ENCODE assay signal across 14 cellular contexts in genomic region chr1:26702680-26703038, GRCh38. TPM values are rescaled to one million over a fixed set of nuclear protein-coding genes. Genes with fewer than 3 reads are reported as not detected.
A peak's percentile ranks its signal among the peaks of the same experiment; 100 is the strongest.
DNase-seq lines count a peak whose midpoint lies in the region; ATAC-seq, FAIRE-seq and TF ChIP-seq lines count a peak whose summit lies in the region.
"Had no signal": no experiment of that assay in that cellular context is flagged by ENCODE, and none has a peak within 500 bp of the region (broad histone marks: within the 10 kb centered on the region; RNA-seq: fewer than 3 reads in every experiment).

No MANE protein-coding gene starts in this region.

- H3K27me3 ChIP-seq in SU-DHL-6 (ENCODE audit: low read length) (no peaks in the 10 kb centered on the region), hepatocyte (no peaks in the 10 kb centered on the region), thoracic aorta (replicated peaks; ENCODE audit: insufficient read depth) (no peaks in the 10 kb centered on the region), lower lobe of right lung (ENCODE audit: low read depth) (no peaks in the 10 kb centered on the region)
- H3K27me3 ChIP-seq: cardiac muscle cell had no signal

- TF ChIP-seq CTCF in SU-DHL-6 (IDR thresholded peaks at IDR 0.05; ENCODE audit: insufficient read depth, low read length, poor library complexity, severe bottlenecking) (no peak), hepatocyte (IDR thresholded peaks at IDR 0.05; ENCODE audit: poor library complexity) (no peak), thoracic aorta (IDR thresholded peaks at IDR 0.05) (no peak), lower lobe of right lung (IDR thresholded peaks at IDR 0.05) (no peak)

- peak; percentile 31 to 54 for DNase-seq in activated T-cell treated with anti-CD3 and anti-CD28 coated beads, Interleukin-2, amount 50 U/mL, for 72 hours
- DNase-seq in activated T-cell treated with anti-CD3 and anti-CD28 coated beads, Interleukin-2, amount 50 U/mL, for 1 hour, result no peak
- no peak for DNase-seq in hepatocyte (ENCODE audit: low spot score)
- no peak for DNase-seq in thoracic aorta (ENCODE audit: low spot score)
- DNase-seq in middle frontal gyrus (ENCODE audit: extremely low spot score, low spot score), result no peak
- DNase-seq in H54 (ENCODE audit: insufficient read length, low spot score), result no peak
- DNase-seq in lower lobe of right lung, result no peak
- DNase-seq: DMS79 treated with DMSO at 0.1 percent for 48 hours, NCI-H1436, NCI-H82, substantia nigra, T-cell had no signal

- no peaks in the 10 kb centered on the region for H3K27me3 Mint-ChIP-seq in activated T-cell treated with anti-CD3 and anti-CD28 coated beads, Interleukin-2, amount 50 U/mL, for 72 hours (ENCODE audit: low read depth)
- H3K27me3 Mint-ChIP-seq: T-cell had no signal

- FAIRE-seq in H54 (lab: Jason Lieb, UNC), result no peak

- intact Hi-C loops in lower lobe of right lung (cut with DNase I), result no loop called here

- no peak overlapping the region for H3K4me3 ChIP-seq in SU-DHL-6 (ENCODE audit: insufficient read depth, low read length, poor library complexity, severe bottlenecking)
- H3K4me3 ChIP-seq in hepatocyte, result no peak overlapping the region
- H3K4me3 ChIP-seq in thoracic aorta, result peak overlapping the region; percentile 3
- H3K4me3 ChIP-seq in lower lobe of right lung, result no peak overlapping the region
- H3K4me3 ChIP-seq: cardiac muscle cell had no signal

- H3K9me3 ChIP-seq in SU-DHL-6 (ENCODE audit: insufficient read depth, low read length) (no peaks in the 10 kb centered on the region), hepatocyte (ENCODE audit: low read depth) (no peaks in the 10 kb centered on the region), thoracic aorta (no peaks in the 10 kb centered on the region), lower lobe of right lung (no peaks in the 10 kb centered on the region)

- WGBS in hepatocyte (ENCODE audit: low lambda C conversion rate, missing lambda C conversion rate), result 56% methylated on average over 1 of the region's 1 CpG

- no peaks in the 10 kb centered on the region for H3K9me2 ChIP-seq in SU-DHL-6 (replicated peaks; ENCODE audit: insufficient read depth, low read length)
- no peaks in the 10 kb centered on the region for H3K9me2 ChIP-seq in hepatocyte (replicated peaks; ENCODE audit: insufficient read depth)

- peaks cover 8% of the 10 kb centered on the region; the same call in 1 of the 2 replicates for H3F3A ChIP-seq in SU-DHL-6 (ENCODE audit: insufficient read depth)

- H3K79me2 ChIP-seq in SU-DHL-6 (ENCODE audit: insufficient read depth, low read length) (peaks cover 100% of the 10 kb centered on the region), hepatocyte (peaks cover 97% of the 10 kb centered on the region)

- no peak for TF ChIP-seq POLR2A in H54 (IDR thresholded peaks at IDR 0.05; ENCODE audit: low read depth, low read length)

- ATAC-seq in activated T-cell treated with anti-CD3 and anti-CD28 coated beads, Interleukin-2, amount 50 U/mL, for 72 hours (replicated peaks in 1 of 2), result peak; percentile 37 to 54
- no peak for ATAC-seq in thoracic aorta (ENCODE audit: insufficient number of reproducible peaks, low FRiP score, low read depth)
- ATAC-seq in lower lobe of right lung, result no peak
- ATAC-seq: T-cell had no signal

- H4K20me1 ChIP-seq in SU-DHL-6 (ENCODE audit: low read depth, low read length), result peaks cover 63% of the 10 kb centered on the region
- H4K20me1 ChIP-seq in hepatocyte (ENCODE audit: insufficient read depth, poor library complexity, severe bottlenecking), result peaks cover 97% of the 10 kb centered on the region

- H3K9ac ChIP-seq in SU-DHL-6 (ENCODE audit: low read length), result 0 out of 2 replicates have a peak overlapping the region, but pooled peaks have one; percentile 93

- peaks cover 5 to 14% of the 10 kb centered on the region in 2 donors for H3K36me3 Mint-ChIP-seq in activated T-cell treated with anti-CD3 and anti-CD28 coated beads, Interleukin-2, amount 50 U/mL, for 72 hours (ENCODE audit: insufficient read depth in 2 of 2)

- H3K27ac Mint-ChIP-seq in activated T-cell treated with anti-CD3 and anti-CD28 coated beads, Interleukin-2, amount 50 U/mL, for 72 hours, result no peak overlapping the region

- H3K27ac ChIP-seq in SU-DHL-6 (ENCODE audit: low read depth, low read length), result no peak overlapping the region
- H3K27ac ChIP-seq in hepatocyte, result peak overlapping the region; percentile 12
- H3K27ac ChIP-seq in thoracic aorta, result peak overlapping the region in 1 of 2 donors; percentile 12
- no peak overlapping the region for H3K27ac ChIP-seq in lower lobe of right lung

- H2AFZ ChIP-seq in SU-DHL-6 (ENCODE audit: low read depth, low read length, severe bottlenecking) (no peak overlapping the region), hepatocyte (no peak overlapping the region)

- H3K9me3 Mint-ChIP-seq in activated T-cell treated with anti-CD3 and anti-CD28 coated beads, Interleukin-2, amount 50 U/mL, for 72 hours, result no peaks in the 10 kb centered on the region
- H3K9me3 Mint-ChIP-seq: T-cell had no signal

- H3K4me3 Mint-ChIP-seq in activated T-cell treated with anti-CD3 and anti-CD28 coated beads, Interleukin-2, amount 50 U/mL, for 72 hours, result no peak overlapping the region
- H3K4me3 Mint-ChIP-seq: T-cell had no signal

- H3K4me1 ChIP-seq in hepatocyte (ENCODE audit: insufficient read depth) (peaks cover 71% of the 10 kb centered on the region), thoracic aorta (ENCODE audit: control insufficient read depth in 1 of 2, low read depth in 2 of 2) (peaks cover 88 to 95% of the 10 kb centered on the region in 2 donors), lower lobe of right lung (peaks cover 95% of the 10 kb centered on the region)

- H3K4me2 ChIP-seq in SU-DHL-6 (ENCODE audit: low read depth, low read length, poor library complexity, severe bottlenecking) (peak overlapping the region; percentile 90), hepatocyte (peak overlapping the region; percentile 83)

- H3K4me1 Mint-ChIP-seq in activated T-cell treated with anti-CD3 and anti-CD28 coated beads, Interleukin-2, amount 50 U/mL, for 72 hours (ENCODE audit: low read depth), result no peaks in the 10 kb centered on the region

- H3K36me3 ChIP-seq in SU-DHL-6 (ENCODE audit: low read length), result peaks cover 12% of the 10 kb centered on the region
- H3K36me3 ChIP-seq in hepatocyte (replicated peaks; ENCODE audit: insufficient read depth, low read depth), result no peaks in the 10 kb centered on the region
- H3K36me3 ChIP-seq in thoracic aorta, result no peaks in the 10 kb centered on the region
- H3K36me3 ChIP-seq in lower lobe of right lung, result no peaks in the 10 kb centered on the region
- H3K36me3 ChIP-seq: cardiac muscle cell had no signal

RNA-seq across cellular contexts. Expression of gene ARID1A, which starts 6.8 kb away (rescaled TPM):
- 10 to 100 TPM; 95.1 to 97.3 TPM for total RNA-seq in activated T-cell treated with anti-CD3 and anti-CD28 coated beads, Interleukin-2, amount 50 U/mL, for 72 hours
- 32.3 and 35.8 TPM in 2 replicates for total RNA-seq in hepatocyte
- 26.6 and 27.9 TPM in 2 replicates for polyA plus RNA-seq in hepatocyte
- 10 to 100 TPM; 53.6 to 69.2 TPM for total RNA-seq in thoracic aorta
- 72.4 TPM for total RNA-seq in lower lobe of right lung

Comparison
In these comparisons a context has a peak if more than half of its experiments do, and no peak if none do; other contexts are left out.
1. DNase-seq: peak in activated T-cell treated with anti-CD3 and anti-CD28 coated beads, Interleukin-2, amount 50 U/mL, for 72 hours (2 of 2); none in activated T-cell treated with anti-CD3 and anti-CD28 coated beads, Interleukin-2, amount 50 U/mL, for 1 hour (single experiment), hepatocyte (single experiment), thoracic aorta (single experiment), middle frontal gyrus (single experiment), H54 (single experiment) and lower lobe of right lung (single experiment).
2. ATAC-seq: peak in activated T-cell treated with anti-CD3 and anti-CD28 coated beads, Interleukin-2, amount 50 U/mL, for 72 hours (2 of 2); none in thoracic aorta (single experiment) and lower lobe of right lung (0 of 2).